In the genomic region with DNA sequence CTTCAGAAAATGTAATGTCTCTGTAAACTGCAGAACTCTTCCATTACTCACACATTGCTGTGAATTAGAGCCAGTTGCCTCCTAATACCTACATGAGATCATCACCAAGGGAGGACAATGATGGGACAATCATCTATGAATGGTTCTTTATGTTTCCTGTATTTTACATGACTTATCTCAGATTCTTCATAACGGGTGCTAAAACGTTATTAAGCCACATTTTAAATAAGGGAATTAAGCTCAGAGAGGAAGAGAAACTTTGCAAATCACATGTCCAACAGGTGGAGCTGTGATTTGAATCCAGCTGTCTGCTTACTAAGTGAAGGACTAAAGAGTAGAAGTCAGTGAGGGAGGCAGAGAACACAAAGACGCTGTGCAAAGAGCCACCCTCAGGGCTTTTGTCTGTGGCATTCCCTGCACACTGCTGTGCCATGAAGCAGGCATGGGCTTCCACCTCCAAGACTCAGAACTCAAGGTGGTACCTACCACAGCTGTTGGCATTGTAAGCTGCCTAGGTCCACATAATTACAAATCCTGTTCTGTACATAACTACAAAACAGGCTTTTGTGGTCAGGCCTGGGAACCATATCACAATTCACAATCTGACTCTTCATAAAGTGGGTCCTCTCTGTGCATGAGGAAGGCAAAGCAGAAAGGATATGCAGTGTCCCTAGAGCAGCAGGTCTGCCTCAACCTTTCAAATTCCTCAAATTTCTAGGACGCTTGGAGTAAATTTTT, we compare ENCODE assay signal across 8 cellular contexts. TPM values are rescaled to one million over a fixed set of nuclear protein-coding genes. Genes with fewer than 3 reads are reported as not detected.
DNase-seq lines count a peak whose midpoint lies in the region; ATAC-seq and TF ChIP-seq lines count a peak whose summit lies in the region.

No MANE protein-coding gene starts in this region.

- H3K9me3 Mint-ChIP-seq in neural crest cell, result peaks cover 3% of the 10 kb centered on the region

- ATAC-seq in GM21447 (IDR thresholded peaks at IDR 0.05; ENCODE audit: unreplicated experiment), result peak; percentile 74
- peak; percentile 60 for ATAC-seq in HG03571 (IDR thresholded peaks at IDR 0.05; ENCODE audit: unreplicated experiment)

- peak; percentile 43 for TF ChIP-seq CTCF in GM10266 (IDR thresholded peaks at IDR 0.05; ENCODE audit: control insufficient read depth, insufficient read depth, low read depth, missing control alignments)
- TF ChIP-seq CTCF in mammary epithelial cell (conservative IDR thresholded peaks at IDR 0.05 in 1 of 2, IDR thresholded peaks at IDR 0.05 in 1 of 2; ENCODE audit: extremely low read depth in 1 of 2, insufficient read depth in 1 of 2, low read depth in 1 of 2, low read length in 2 of 2), result peak in 1 of 2 donors; percentile 36
- peak; percentile 50 for TF ChIP-seq CTCF in neural crest cell (conservative IDR thresholded peaks at IDR 0.05)

- H3K4me1 Mint-ChIP-seq in neural crest cell, result peaks cover 26% of the 10 kb centered on the region

- H3K4me1 ChIP-seq in mammary epithelial cell (ENCODE audit: insufficient read depth, low read length), result peaks cover 29% of the 10 kb centered on the region

- BruUV-seq in mammary epithelial cell (replicated peaks; lab: Mats Ljungman, UMichigan), result no TSS peak

- H4K20me1 ChIP-seq in mammary epithelial cell (ENCODE audit: insufficient read depth, low read length), result no peaks in the 10 kb centered on the region

- H3K4me2 ChIP-seq in mammary epithelial cell (ENCODE audit: insufficient read depth, low read depth, low read length), result peak overlapping the region; percentile 56

- no peak overlapping the region for H2AFZ ChIP-seq in mammary epithelial cell (ENCODE audit: low read depth, low read length)

- no peak for DNase-seq in GM10266 (ENCODE audit: extremely low spot score)
- peak; percentile 62 for DNase-seq in mammary epithelial cell
- DNase-seq in neural crest cell (ENCODE audit: low read depth, low spot score), result no peak
- no peak for DNase-seq in amniotic stem cell (lab: John Stamatoyannopoulos, UW)
- no peak for DNase-seq in superior temporal gyrus (ENCODE audit: extremely low spot score)
- no peak for DNase-seq in stimulated activated naive CD4-positive, alpha-beta T cell treated with Interleukin-2 at 50 U/mL for 16 hours (lab: John Stamatoyannopoulos, UW)

- H3K27ac ChIP-seq in mammary epithelial cell (ENCODE audit: insufficient read depth, low read depth, low read length), result peak overlapping the region; percentile 11

- H3K79me2 ChIP-seq in mammary epithelial cell (ENCODE audit: insufficient read depth, low read length), result peaks cover 83% of the 10 kb centered on the region

- H3K4me3 Mint-ChIP-seq in neural crest cell, result no peak overlapping the region

- H3K4me3 ChIP-seq in mammary epithelial cell (replicated peaks in 1 of 3; ENCODE audit: insufficient read depth in 1 of 3, low read depth in 2 of 3, low read length in 3 of 3), result no peak overlapping the region

- no peak overlapping the region for H3K27ac Mint-ChIP-seq in neural crest cell (ENCODE audit: unreplicated experiment)

- H3K9me3 ChIP-seq in mammary epithelial cell (replicated peaks; ENCODE audit: insufficient read depth, low read length), result no peaks in the 10 kb centered on the region

- CTCF ChIA-PET in mammary epithelial cell (lab: Charles Lee; ENCODE audit: low non-redundant PET), result no interaction called here

- no peaks in the 10 kb centered on the region for H3K36me3 ChIP-seq in mammary epithelial cell (ENCODE audit: insufficient read depth, low read length)

- in situ Hi-C loops in mammary epithelial cell (cut with MboI; ENCODE audit: low sequenced_read_pairs in 2 of 2), result no loop called here

- 22% methylated on average over 4 of the region's 4 CpGs for WGBS in mammary epithelial cell (ENCODE audit: low coverage, missing lambda C conversion rate)

- dilution Hi-C loops in mammary epithelial cell (cut with HindIII; ENCODE audit: low sequenced_read_pairs), result no loop called here

- no peaks in the 10 kb centered on the region for H3K27me3 ChIP-seq in mammary epithelial cell (ENCODE audit: insufficient read depth, low read length)

- intact Hi-C loops in mammary epithelial cell (cut with micrococcal nuclease), result loop anchor here (2.0 kb wide), 1 partner anchor 13 kb away; a partner anchor contains a TSS

- peaks cover 6% of the 10 kb centered on the region for H3K36me3 Mint-ChIP-seq in neural crest cell (ENCODE audit: low read depth)

- H3K27me3 Mint-ChIP-seq in neural crest cell (ENCODE audit: low read depth), result no peaks in the 10 kb centered on the region

- no peak overlapping the region for H3K9ac ChIP-seq in mammary epithelial cell (ENCODE audit: insufficient read depth, low read length)

RNA-seq across cellular contexts. Expression of a gene that starts 12.8 kb away (rescaled TPM):
- total RNA-seq in mammary epithelial cell (10 to 100 TPM; 23.5 to 42.8 TPM), neural crest cell (15.9 and 16.1 TPM in 2 replicates)
- 12.8 TPM for polyA plus RNA-seq in mammary epithelial cell
- polyA minus RNA-seq in mammary epithelial cell, result 27.8 TPM
